1 cellular context compared by ENCODE assay signal in genomic region chr16:87360862-87361610, GRCh38.
TF ChIP-seq lines count a peak whose summit lies in the region.

No MANE protein-coding gene starts in this region.

TF ChIP-seq in HepG2, 621 proteins besides CTCF, POLR2A, EP300 and RAD21:
- 0 out of 2 replicates have a peak, but pooled peaks have one; percentile 14 for TF ChIP-seq PAF1 (CRISPR knock-in tag; IDR thresholded peaks at IDR 0.05)
- TF ChIP-seq ZNF20 (CRISPR knock-in tag; IDR thresholded peaks at IDR 0.05), result no peak
- TF ChIP-seq RBM22 (optimal IDR thresholded peaks at IDR 0.05; ENCODE audit: low read length), result peak; percentile 96
- TF ChIP-seq RBM39 (IDR thresholded peaks at IDR 0.05; ENCODE audit: low read depth, low read length, poor library complexity, severe bottlenecking), result peak; percentile 21
- no peak for TF ChIP-seq GLI4 (CRISPR knock-in tag; IDR thresholded peaks at IDR 0.05; ENCODE audit: borderline replicate concordance)
- TF ChIP-seq MEIS1 (CRISPR knock-in tag; IDR thresholded peaks at IDR 0.05; ENCODE audit: borderline replicate concordance), result no peak
- TF ChIP-seq ZFP91 (CRISPR knock-in tag; IDR thresholded peaks at IDR 0.05; ENCODE audit: borderline replicate concordance), result peak; percentile 29; the same call in 1 of the 2 replicates
- no peak for TF ChIP-seq THAP11 (CRISPR knock-in tag; IDR thresholded peaks at IDR 0.05)
- TF ChIP-seq ZNF687 (CRISPR knock-in tag; IDR thresholded peaks at IDR 0.05), result peak; percentile 34; the same call in 1 of the 2 replicates
- no peak for TF ChIP-seq ZNF850 (CRISPR knock-in tag; conservative IDR thresholded peaks at IDR 0.05)
- no peak for TF ChIP-seq HDAC6 (IDR thresholded peaks at IDR 0.05; ENCODE audit: low read depth, low read length)
- TF ChIP-seq NR0B2 (CRISPR knock-in tag; IDR thresholded peaks at IDR 0.05), result no peak
- no peak for TF ChIP-seq SIN3B (IDR thresholded peaks at IDR 0.05; ENCODE audit: low read length)
- TF ChIP-seq FOXA3 (CRISPR knock-in tag; IDR thresholded peaks at IDR 0.05), result no peak
- 0 out of 2 replicates have a peak, but pooled peaks have one; percentile 31 for TF ChIP-seq ZMYM4 (CRISPR knock-in tag; IDR thresholded peaks at IDR 0.05)
- peak; percentile 67; the same call in 1 of the 2 replicates for TF ChIP-seq POLR2AphosphoS2 (IDR thresholded peaks at IDR 0.05; ENCODE audit: low read depth, low read length)
- no peak for TF ChIP-seq STAT5B (CRISPR knock-in tag; IDR thresholded peaks at IDR 0.05)
- no peak for TF ChIP-seq ZNF326 (CRISPR knock-in tag; IDR thresholded peaks at IDR 0.05; ENCODE audit: borderline replicate concordance)
- no peak for TF ChIP-seq ZBTB25 (CRISPR knock-in tag; IDR thresholded peaks at IDR 0.05)
- TF ChIP-seq ZBTB38 (CRISPR knock-in tag; IDR thresholded peaks at IDR 0.05), result peak; percentile 84; the same call in 1 of the 2 replicates
- no peak for TF ChIP-seq HBP1 (CRISPR knock-in tag; IDR thresholded peaks at IDR 0.05; ENCODE audit: low read depth)
- TF ChIP-seq BCL6 (CRISPR knock-in tag; IDR thresholded peaks at IDR 0.05), result no peak
- no peak for TF ChIP-seq ZXDC (CRISPR knock-in tag; IDR thresholded peaks at IDR 0.05)
- peak; percentile 10; the same call in 1 of the 2 replicates for TF ChIP-seq POLR2G (IDR thresholded peaks at IDR 0.05; ENCODE audit: low read depth, low read length)
- TF ChIP-seq AKAP8 (CRISPR knock-in tag; IDR thresholded peaks at IDR 0.05), result peak; percentile 38; the same call in 1 of the 2 replicates
- no peak for TF ChIP-seq ZFYVE20 (CRISPR knock-in tag; IDR thresholded peaks at IDR 0.05; ENCODE audit: borderline replicate concordance, low read depth)
- 0 out of 2 replicates have a peak, but pooled peaks have one; percentile 25 for TF ChIP-seq ZNF446 (CRISPR knock-in tag; IDR thresholded peaks at IDR 0.05)
- TF ChIP-seq AGO2 (optimal IDR thresholded peaks at IDR 0.05; ENCODE audit: low read depth, low read length), result peak; percentile 82
- TF ChIP-seq FOSL2 (CRISPR knock-in tag; IDR thresholded peaks at IDR 0.05), result no peak
- no peak for TF ChIP-seq ZNF530 (CRISPR knock-in tag; IDR thresholded peaks at IDR 0.05; ENCODE audit: low read depth)
